7 cellular contexts compared by ENCODE assay signal in the genomic region with DNA sequence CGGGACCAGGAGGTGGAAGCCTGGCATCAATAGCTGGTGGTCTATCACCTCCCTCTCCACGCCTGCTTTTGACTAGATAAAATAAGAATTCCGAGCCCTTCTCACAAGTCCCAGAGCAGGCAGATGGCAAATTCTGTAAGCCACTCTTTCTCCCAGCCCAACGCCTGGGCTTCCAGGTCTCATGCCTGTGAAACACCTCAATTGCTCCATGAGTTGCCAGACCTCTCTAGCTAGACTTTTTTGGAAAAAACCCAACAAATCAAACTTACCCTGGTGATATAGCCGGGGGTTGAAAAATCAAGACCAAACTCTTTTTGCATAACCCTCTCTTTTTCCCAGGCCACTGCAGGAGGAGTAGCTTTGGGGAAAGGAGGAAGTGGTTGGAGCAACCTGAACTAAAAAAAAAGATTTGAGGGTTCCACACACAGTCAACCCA. TPM values are rescaled to one million over a fixed set of nuclear protein-coding genes. Genes with fewer than 3 reads are reported as not detected.
A peak's percentile ranks its signal among the peaks of the same experiment; 100 is the strongest.
DNase-seq lines count a peak whose midpoint lies in the region; FAIRE-seq and TF ChIP-seq lines count a peak whose summit lies in the region.

No MANE protein-coding gene starts in this region.

- no peak for DNase-seq in activated naive CD8-positive, alpha-beta T cell treated with anti-CD3 and anti-CD28 coated beads for 36 hours
- no peak for DNase-seq in keratinocyte (ENCODE audit: low read depth, low spot score)
- no peak for DNase-seq in NCI-H1930 (lab: John Stamatoyannopoulos, UW)
- no peak for DNase-seq in hepatic stellate cell (ENCODE audit: low spot score)
- no peak for DNase-seq in NAMALWA (ENCODE audit: low spot score)

- peak overlapping the region; percentile 60 for H3K27ac ChIP-seq in KOPT-K1 (ENCODE audit: low read depth, low read length, poor library complexity, severe bottlenecking)
- H3K27ac ChIP-seq in keratinocyte (ENCODE audit: control insufficient read depth, insufficient read depth, low read length) = peak overlapping the region; percentile 88
- peak overlapping the region; percentile 77 for H3K27ac ChIP-seq in subcutaneous abdominal adipose tissue (ENCODE audit: low read depth, low read length)

- no peaks in the 10 kb centered on the region for H4K20me1 ChIP-seq in keratinocyte (ENCODE audit: control insufficient read depth, extremely low read depth, insufficient read depth, low read length)

- H3K27ac Mint-ChIP-seq in activated naive CD8-positive, alpha-beta T cell treated with anti-CD3 and anti-CD28 coated beads for 36 hours = peak overlapping the region; percentile 83

- H3K4me3 ChIP-seq in keratinocyte (ENCODE audit: control insufficient read depth in 2 of 3, extremely low read depth in 1 of 3, insufficient read depth in 2 of 3, low read depth in 1 of 3, low read length in 3 of 3) = peak overlapping the region in 2 of 3 experiments; percentile 11 to 29
- H3K4me3 ChIP-seq in subcutaneous abdominal adipose tissue (ENCODE audit: low read depth in 1 of 5, low read length in 5 of 5) = peak overlapping the region; percentile 31 to 63 (median 55)

- no peak overlapping the region for H2AFZ ChIP-seq in keratinocyte (ENCODE audit: control insufficient read depth, low read length)

- FAIRE-seq in keratinocyte (lab: Jason Lieb, UNC) = no peak

- peaks cover 13% of the 10 kb centered on the region for H3K27me3 Mint-ChIP-seq in activated naive CD8-positive, alpha-beta T cell treated with anti-CD3 and anti-CD28 coated beads for 36 hours

- H3K9me1 ChIP-seq in keratinocyte (ENCODE audit: control insufficient read depth, extremely low read depth, insufficient read depth, low read length) = no peaks in the 10 kb centered on the region

- peak overlapping the region; percentile 53 for H3K4me2 ChIP-seq in keratinocyte (ENCODE audit: control insufficient read depth, extremely low read depth, insufficient read depth, low read depth, low read length)

- H3K4me1 ChIP-seq in keratinocyte (ENCODE audit: control insufficient read depth, extremely low read depth, insufficient read depth, low read length) (peaks cover 59% of the 10 kb centered on the region), subcutaneous abdominal adipose tissue (ENCODE audit: control insufficient read depth in 5 of 5, insufficient read depth in 5 of 5, low read length in 5 of 5) (peaks cover 25 to 80% (median 68%) of the 10 kb centered on the region in 5 donors)

- TF ChIP-seq CTCF in keratinocyte (optimal IDR thresholded peaks at IDR 0.05 in 1 of 3, IDR thresholded peaks at IDR 0.05 in 1 of 3, conservative IDR thresholded peaks at IDR 0.05 in 1 of 3; ENCODE audit: extremely low read depth in 1 of 3, insufficient read depth in 2 of 3, low read length in 3 of 3) = no peak

- peaks cover 47% of the 10 kb centered on the region for H3K36me3 Mint-ChIP-seq in activated naive CD8-positive, alpha-beta T cell treated with anti-CD3 and anti-CD28 coated beads for 36 hours

- dilution Hi-C loops in keratinocyte (cut with MboI; ENCODE audit: extremely low pct_ligation_motif_present, low sequenced_read_pairs) = loop anchor here (10.0 kb wide), 1 partner anchor 271 kb away; no protein-coding TSS in a partner anchor

- peaks cover 30% of the 10 kb centered on the region for H3K79me2 ChIP-seq in keratinocyte (ENCODE audit: control insufficient read depth, insufficient read depth, low read length)

- H3K9me3 ChIP-seq in KOPT-K1 (ENCODE audit: insufficient read depth, low read length, poor library complexity, severe bottlenecking) (no peaks in the 10 kb centered on the region), keratinocyte (ENCODE audit: control insufficient read depth, low read depth, low read length) (no peaks in the 10 kb centered on the region), subcutaneous abdominal adipose tissue (ENCODE audit: control insufficient read depth in 5 of 5, low read length in 5 of 5) (no peaks in the 10 kb centered on the region)

- H3K9me3 Mint-ChIP-seq in activated naive CD8-positive, alpha-beta T cell treated with anti-CD3 and anti-CD28 coated beads for 36 hours = no peaks in the 10 kb centered on the region

- peak overlapping the region; percentile 75 for H3K4me3 Mint-ChIP-seq in activated naive CD8-positive, alpha-beta T cell treated with anti-CD3 and anti-CD28 coated beads for 36 hours

- H3K36me3 ChIP-seq in KOPT-K1 (ENCODE audit: insufficient read depth, low read length) (peaks cover 24% of the 10 kb centered on the region), keratinocyte (ENCODE audit: control insufficient read depth in 2 of 2, extremely low read depth in 1 of 2, insufficient read depth in 2 of 2, low read length in 2 of 2) (peaks cover 9 to 15% of the 10 kb centered on the region in 2 experiments), subcutaneous abdominal adipose tissue (ENCODE audit: control insufficient read depth in 5 of 5, insufficient read depth in 5 of 5, low read length in 5 of 5) (peaks cover 3 to 30% (median 13%) of the 10 kb centered on the region in 5 donors)

- H3K4me1 Mint-ChIP-seq in activated naive CD8-positive, alpha-beta T cell treated with anti-CD3 and anti-CD28 coated beads for 36 hours = peaks cover 56% of the 10 kb centered on the region

- H3K9ac ChIP-seq in keratinocyte (ENCODE audit: control insufficient read depth, extremely low read depth, insufficient read depth, low read length) (peak overlapping the region; percentile 100), subcutaneous abdominal adipose tissue (ENCODE audit: low read length in 5 of 5) (peak overlapping the region; percentile 46 to 78 (median 70))

- H3K27me3 ChIP-seq in keratinocyte (ENCODE audit: control insufficient read depth, extremely low read depth, insufficient read depth, low read length) (no peaks in the 10 kb centered on the region), subcutaneous abdominal adipose tissue (ENCODE audit: control insufficient read depth in 5 of 5, insufficient read depth in 4 of 5, low read length in 5 of 5) (no peaks in the 10 kb centered on the region)

RNA-seq across cellular contexts. Expression of a gene that starts 7.0 kb away (rescaled TPM):
- 100 to 1,000 TPM; 292 to 294 TPM for total RNA-seq in activated naive CD8-positive, alpha-beta T cell treated with anti-CD3 and anti-CD28 coated beads for 36 hours
- 73.9 to 95.7 TPM (median 74.3 TPM) in 3 replicates for polyA plus RNA-seq in keratinocyte
- 84.5 TPM for polyA plus RNA-seq in keratinocyte (2011; ENCODE audit: low read depth)
- polyA plus RNA-seq in keratinocyte (2011; cell fraction: cytosol; rRNA removed) = 52.6 and 66.7 TPM in 2 replicates
- polyA plus RNA-seq in keratinocyte (2011; cell fraction: nucleus; rRNA removed) = 296 and 339 TPM in 2 replicates
- polyA plus RNA-seq in keratinocyte (2012; ENCODE audit: low replicate concordance) = 87.7 and 181 TPM in 2 replicates
- 73.6 to 138 TPM (median 96.1 TPM) in 3 replicates for polyA minus RNA-seq in keratinocyte
- polyA minus RNA-seq in keratinocyte (2011; cell fraction: cytosol; rRNA and poly(A)+ RNA removed) = 67.1 TPM
- polyA minus RNA-seq in keratinocyte (2011; cell fraction: nucleus; rRNA and poly(A)+ RNA removed) = 131 and 207 TPM in 2 replicates
